Comparison of ENCODE assay signal across 1 cellular context in the genomic region with DNA sequence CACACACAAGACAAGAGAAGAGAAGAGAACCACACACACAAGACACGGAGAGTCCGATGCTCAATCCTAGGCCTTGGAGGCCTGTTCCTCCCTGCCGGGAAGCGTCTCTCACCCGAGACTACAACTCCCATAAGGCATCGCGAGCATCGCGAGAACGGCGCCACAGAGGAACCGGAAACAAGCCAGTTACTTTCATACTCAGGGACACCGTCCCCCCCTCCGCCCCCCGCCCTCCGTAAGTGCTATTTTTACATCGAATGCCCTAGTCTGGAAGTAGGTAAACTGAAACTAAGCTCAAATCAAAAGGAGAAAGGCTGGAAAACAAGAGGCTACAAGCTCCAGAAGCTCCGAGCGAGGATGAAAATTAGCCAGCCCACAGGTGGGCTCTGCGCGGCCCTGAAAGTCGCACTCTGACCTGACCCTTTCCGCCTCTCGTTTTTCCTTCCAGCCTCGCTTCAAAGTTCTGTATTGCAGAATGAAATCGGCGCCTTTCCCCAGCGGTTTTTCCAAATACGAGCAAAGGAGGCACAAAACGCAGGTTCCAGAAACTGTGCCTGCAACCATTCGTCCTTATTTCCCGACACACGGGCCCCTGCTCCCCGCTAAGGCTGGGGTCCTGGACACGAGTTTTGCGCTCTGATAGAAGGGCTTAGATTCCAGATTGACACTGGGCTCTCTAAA.
TF ChIP-seq lines count a peak whose summit lies in the region.

No MANE protein-coding gene starts in this region.

TF ChIP-seq in SK-N-SH, 30 proteins besides CTCF, POLR2A, EP300 and RAD21 (continued from another document):
- TF ChIP-seq TAF1 (IDR thresholded peaks at IDR 0.05; ENCODE audit: borderline replicate concordance, low read depth, low read length) (peak; percentile 76), TCF12 (IDR thresholded peaks at IDR 0.05) (no peak; the same call in 1 of the 2 replicates), EZH2phosphoT487 (IDR thresholded peaks at IDR 0.05; ENCODE audit: borderline replicate concordance, low read depth) (no peak), FOXM1 (IDR thresholded peaks at IDR 0.05; ENCODE audit: low read depth) (no peak), TEAD4 (IDR thresholded peaks at IDR 0.05; ENCODE audit: borderline replicate concordance, insufficient read depth) (no peak), MXI1 (IDR thresholded peaks at IDR 0.05; ENCODE audit: low read depth, low read length) (no peak), CHD2 (IDR thresholded peaks at IDR 0.05; ENCODE audit: low read length, partially characterized antibody) (peak; percentile 100), NFIC (IDR thresholded peaks at IDR 0.05; ENCODE audit: borderline replicate concordance) (no peak), POLR2AphosphoS5 (IDR thresholded peaks at IDR 0.05; ENCODE audit: low read depth, low read length) (peak; percentile 76; the same call in 1 of the 2 replicates), ELF1 (IDR thresholded peaks at IDR 0.05) (peak; percentile 88), GATA2 (CRISPR knock-in tag; IDR thresholded peaks at IDR 0.05) (no peak), GABPA (IDR thresholded peaks at IDR 0.05; ENCODE audit: low read depth) (peak; percentile 89), JUND (IDR thresholded peaks at IDR 0.05) (0 out of 2 replicates have a peak, but pooled peaks have one; percentile 7), FOXJ3 (CRISPR knock-in tag; IDR thresholded peaks at IDR 0.05) (no peak)
- TF ChIP-seq, protein P1, sequence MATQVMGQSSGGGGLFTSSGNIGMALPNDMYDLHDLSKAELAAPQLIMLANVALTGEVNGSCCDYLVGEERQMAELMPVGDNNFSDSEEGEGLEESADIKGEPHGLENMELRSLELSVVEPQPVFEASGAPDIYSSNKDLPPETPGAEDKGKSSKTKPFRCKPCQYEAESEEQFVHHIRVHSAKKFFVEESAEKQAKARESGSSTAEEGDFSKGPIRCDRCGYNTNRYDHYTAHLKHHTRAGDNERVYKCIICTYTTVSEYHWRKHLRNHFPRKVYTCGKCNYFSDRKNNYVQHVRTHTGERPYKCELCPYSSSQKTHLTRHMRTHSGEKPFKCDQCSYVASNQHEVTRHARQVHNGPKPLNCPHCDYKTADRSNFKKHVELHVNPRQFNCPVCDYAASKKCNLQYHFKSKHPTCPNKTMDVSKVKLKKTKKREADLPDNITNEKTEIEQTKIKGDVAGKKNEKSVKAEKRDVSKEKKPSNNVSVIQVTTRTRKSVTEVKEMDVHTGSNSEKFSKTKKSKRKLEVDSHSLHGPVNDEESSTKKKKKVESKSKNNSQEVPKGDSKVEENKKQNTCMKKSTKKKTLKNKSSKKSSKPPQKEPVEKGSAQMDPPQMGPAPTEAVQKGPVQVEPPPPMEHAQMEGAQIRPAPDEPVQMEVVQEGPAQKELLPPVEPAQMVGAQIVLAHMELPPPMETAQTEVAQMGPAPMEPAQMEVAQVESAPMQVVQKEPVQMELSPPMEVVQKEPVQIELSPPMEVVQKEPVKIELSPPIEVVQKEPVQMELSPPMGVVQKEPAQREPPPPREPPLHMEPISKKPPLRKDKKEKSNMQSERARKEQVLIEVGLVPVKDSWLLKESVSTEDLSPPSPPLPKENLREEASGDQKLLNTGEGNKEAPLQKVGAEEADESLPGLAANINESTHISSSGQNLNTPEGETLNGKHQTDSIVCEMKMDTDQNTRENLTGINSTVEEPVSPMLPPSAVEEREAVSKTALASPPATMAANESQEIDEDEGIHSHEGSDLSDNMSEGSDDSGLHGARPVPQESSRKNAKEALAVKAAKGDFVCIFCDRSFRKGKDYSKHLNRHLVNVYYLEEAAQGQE (IDR thresholded peaks at IDR 0.05; ENCODE audit: low read depth, low read length) = no peak
- TF ChIP-seq, protein P2, sequence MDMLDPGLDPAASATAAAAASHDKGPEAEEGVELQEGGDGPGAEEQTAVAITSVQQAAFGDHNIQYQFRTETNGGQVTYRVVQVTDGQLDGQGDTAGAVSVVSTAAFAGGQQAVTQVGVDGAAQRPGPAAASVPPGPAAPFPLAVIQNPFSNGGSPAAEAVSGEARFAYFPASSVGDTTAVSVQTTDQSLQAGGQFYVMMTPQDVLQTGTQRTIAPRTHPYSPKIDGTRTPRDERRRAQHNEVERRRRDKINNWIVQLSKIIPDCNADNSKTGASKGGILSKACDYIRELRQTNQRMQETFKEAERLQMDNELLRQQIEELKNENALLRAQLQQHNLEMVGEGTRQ (IDR thresholded peaks at IDR 0.05; ENCODE audit: borderline replicate concordance, low read depth, low read length) = no peak
- TF ChIP-seq, protein P3, sequence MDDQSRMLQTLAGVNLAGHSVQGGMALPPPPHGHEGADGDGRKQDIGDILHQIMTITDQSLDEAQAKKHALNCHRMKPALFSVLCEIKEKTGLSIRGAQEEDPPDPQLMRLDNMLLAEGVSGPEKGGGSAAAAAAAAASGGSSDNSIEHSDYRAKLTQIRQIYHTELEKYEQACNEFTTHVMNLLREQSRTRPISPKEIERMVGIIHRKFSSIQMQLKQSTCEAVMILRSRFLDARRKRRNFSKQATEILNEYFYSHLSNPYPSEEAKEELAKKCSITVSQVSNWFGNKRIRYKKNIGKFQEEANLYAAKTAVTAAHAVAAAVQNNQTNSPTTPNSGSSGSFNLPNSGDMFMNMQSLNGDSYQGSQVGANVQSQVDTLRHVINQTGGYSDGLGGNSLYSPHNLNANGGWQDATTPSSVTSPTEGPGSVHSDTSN (IDR thresholded peaks at IDR 0.05) = no peak
- TF ChIP-seq, protein P4, sequence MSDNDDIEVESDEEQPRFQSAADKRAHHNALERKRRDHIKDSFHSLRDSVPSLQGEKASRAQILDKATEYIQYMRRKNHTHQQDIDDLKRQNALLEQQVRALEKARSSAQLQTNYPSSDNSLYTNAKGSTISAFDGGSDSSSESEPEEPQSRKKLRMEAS (IDR thresholded peaks at IDR 0.05; ENCODE audit: low read depth) = peak; percentile 46; the same call in 1 of the 2 replicates
TF ChIP-seq in SK-N-SH: peak in this region for 10.
